Comparison of ENCODE assay signal across 22 cellular contexts in the genomic region with DNA sequence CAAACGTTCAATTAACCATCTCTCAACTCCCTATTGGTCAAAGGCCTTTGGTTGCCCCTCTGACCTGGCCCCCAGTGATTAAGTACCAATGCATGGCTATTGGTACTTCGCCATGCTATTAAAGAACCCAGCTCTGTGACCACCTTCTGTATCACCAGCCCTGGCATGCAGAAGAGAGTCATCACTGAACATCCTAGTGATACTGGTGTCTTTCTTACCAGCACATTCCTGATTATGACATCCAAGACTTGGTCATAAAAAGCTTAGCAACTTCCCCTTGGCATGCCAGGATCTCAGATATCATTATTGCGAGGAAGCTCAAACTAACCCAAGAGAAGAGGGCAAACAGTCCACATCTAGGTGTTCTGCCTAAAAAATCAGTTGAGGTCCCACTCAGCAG.
"Had no signal": no experiment of that assay in that cellular context is flagged by ENCODE, and none has a peak within 500 bp of the region (broad histone marks: within the 10 kb centered on the region; RNA-seq: fewer than 3 reads in every experiment).

No MANE protein-coding gene starts in this region.

- H3K4me3 Mint-ChIP-seq: activated CD4-positive, alpha-beta T cell treated with anti-CD3 and anti-CD28 coated beads for 36 hours; activated CD8-positive, alpha-beta T cell treated with anti-CD3 and anti-CD28 coated beads for 36 hours; activated naive CD8-positive, alpha-beta T cell treated with anti-CD3 and anti-CD28 coated beads, Interleukin-2, amount 10 ng/mL, durations not matched to agents 7 days and 5 days; central memory CD8-positive, alpha-beta T cell; T-helper 17 cell had no signal

- H3K4me1 Mint-ChIP-seq: central memory CD8-positive, alpha-beta T cell had no signal

- H3K27me3 Mint-ChIP-seq: activated naive CD8-positive, alpha-beta T cell treated with anti-CD3 and anti-CD28 coated beads, Interleukin-2, amount 10 ng/mL, durations not matched to agents 7 days and 5 days; T-helper 17 cell had no signal

- DNase-seq: activated CD4-positive, alpha-beta T cell treated with anti-CD3 and anti-CD28 coated beads for 36 hours; activated CD8-positive, alpha-beta memory T cell treated with anti-CD3 and anti-CD28 coated beads, Interleukin-2, amount 50 U/mL, for 4 hours; activated CD8-positive, alpha-beta T cell treated with anti-CD3 and anti-CD28 coated beads for 36 hours; activated naive CD4-positive, alpha-beta T cell treated with anti-CD3 and anti-CD28 coated beads, Interleukin-2, amount 50 U/mL, for 16 hours; activated naive CD8-positive, alpha-beta T cell treated with anti-CD3 and anti-CD28 coated beads, Interleukin-2, amount 10 ng/mL, durations not matched to agents 7 days and 5 days; activated T-cell treated with anti-CD3 and anti-CD28 coated beads, Interleukin-2, amount 50 U/mL, for 1 hour; aorta; Kasumi-1; KBM-7; NCI-H1048; NCI-H146; NCI-H187 treated with DMSO at 0.1 percent for 48 hours; NCI-H2081 treated with DMSO at 0.1 percent for 48 hours; NCI-H526; NCI-H774; SHP77 treated with DMSO at 0.1 percent for 48 hours; T-helper 17 cell; T-helper 9 cell had no signal

- FAIRE-seq: RCC 7860, TTC549 had no signal

- H3K27ac Mint-ChIP-seq: activated CD4-positive, alpha-beta T cell treated with anti-CD3 and anti-CD28 coated beads for 36 hours; activated CD8-positive, alpha-beta T cell treated with anti-CD3 and anti-CD28 coated beads for 36 hours; activated naive CD8-positive, alpha-beta T cell treated with anti-CD3 and anti-CD28 coated beads, Interleukin-2, amount 10 ng/mL, durations not matched to agents 7 days and 5 days; T-helper 17 cell had no signal

- H3K9me3 Mint-ChIP-seq: activated CD8-positive, alpha-beta T cell treated with anti-CD3 and anti-CD28 coated beads for 36 hours; central memory CD8-positive, alpha-beta T cell had no signal

- H3K27ac ChIP-seq: VCaP had no signal

- H3K36me3 Mint-ChIP-seq: activated naive CD8-positive, alpha-beta T cell treated with anti-CD3 and anti-CD28 coated beads, Interleukin-2, amount 10 ng/mL, durations not matched to agents 7 days and 5 days had no signal
